In genomic region chr12:103128862-103129501, GRCh38 we compare ENCODE assay signal across 29 cellular contexts.
"Had no signal": no experiment of that assay in that cellular context is flagged by ENCODE, and none has a peak within 500 bp of the region (broad histone marks: within the 10 kb centered on the region; RNA-seq: fewer than 3 reads in every experiment).

No MANE protein-coding gene starts in this region.

- H3K27me3 ChIP-seq: adrenal gland, cardiac muscle cell, colonic mucosa, esophagus squamous epithelium, neural progenitor cell had no signal

- H3K27ac ChIP-seq: adrenal gland, cardiac muscle cell, colonic mucosa, epithelial cell of prostate, esophagus squamous epithelium, neural progenitor cell, thoracic aorta had no signal

- ATAC-seq: activated CD4-positive, alpha-beta T cell treated with anti-CD3 and anti-CD28 coated beads for 36 hours; left ventricle myocardium superior; naive thymus-derived CD8-positive, alpha-beta T cell; right cardiac atrium; stimulated activated naive CD8-positive, alpha-beta T cell treated with anti-CD3 and anti-CD28 coated beads, Interleukin-15, Interleukin-2, amounts not matched to agents 100 U/mL and 50 U/mL, for 24 hours had no signal

- DNase-seq: activated CD4-positive, alpha-beta T cell treated with anti-CD3 and anti-CD28 coated beads for 36 hours; activated CD4-positive, alpha-beta T cell treated with anti-CD3 and anti-CD28 coated beads, Interleukin-2, amount 50 U/mL, for 4 hours; activated CD4-positive, CD25-positive, alpha-beta regulatory T cell; activated effector memory CD4-positive, alpha-beta T cell treated with Interleukin-2 at 50 U/mL for 16 hours; activated naive CD4-positive, alpha-beta T cell treated with anti-CD3 and anti-CD28 coated beads for 36 hours; activated naive CD8-positive, alpha-beta T cell treated with anti-CD3 and anti-CD28 coated beads for 36 hours; activated T-cell treated with anti-CD3 and anti-CD28 coated beads for 4 hours; adrenal gland; aorta; cerebellar nuclear complex; colonic mucosa; effector CD8-positive, alpha-beta T cell; esophagus squamous epithelium; foreskin melanocyte; left ventricle myocardium superior; naive thymus-derived CD8-positive, alpha-beta T cell; occipital lobe; posterior cingulate gyrus; right cardiac atrium; stimulated activated CD4-positive, alpha-beta T cell treated with anti-CD3 and anti-CD28 coated beads, Interleukin-2, amount 100 ng/mL, for 48 hours; stimulated activated naive CD8-positive, alpha-beta T cell treated with anti-CD3 and anti-CD28 coated beads, Interleukin-15, Interleukin-2, amounts not matched to agents 100 U/mL and 50 U/mL, for 24 hours; trophoblast cell had no signal

- H3K4me2 ChIP-seq: neural progenitor cell had no signal

- H3K4me1 ChIP-seq: adrenal gland, colonic mucosa, esophagus squamous epithelium, neural progenitor cell had no signal

- H2AFZ ChIP-seq: neural progenitor cell had no signal

- H3K36me3 ChIP-seq: adrenal gland, cardiac muscle cell, colonic mucosa, esophagus squamous epithelium, neural progenitor cell, thoracic aorta had no signal

- H3K4me3 ChIP-seq: adrenal gland, cardiac muscle cell, colonic mucosa, esophagus squamous epithelium, neural progenitor cell, thoracic aorta had no signal

- H3K9ac ChIP-seq: neural progenitor cell had no signal

- FAIRE-seq: endometrium, islet of Langerhans, urothelium cell line had no signal

- H3K9me3 ChIP-seq: colonic mucosa, thoracic aorta had no signal
